ENCODE assay signal across 15 cellular contexts in the genomic region with DNA sequence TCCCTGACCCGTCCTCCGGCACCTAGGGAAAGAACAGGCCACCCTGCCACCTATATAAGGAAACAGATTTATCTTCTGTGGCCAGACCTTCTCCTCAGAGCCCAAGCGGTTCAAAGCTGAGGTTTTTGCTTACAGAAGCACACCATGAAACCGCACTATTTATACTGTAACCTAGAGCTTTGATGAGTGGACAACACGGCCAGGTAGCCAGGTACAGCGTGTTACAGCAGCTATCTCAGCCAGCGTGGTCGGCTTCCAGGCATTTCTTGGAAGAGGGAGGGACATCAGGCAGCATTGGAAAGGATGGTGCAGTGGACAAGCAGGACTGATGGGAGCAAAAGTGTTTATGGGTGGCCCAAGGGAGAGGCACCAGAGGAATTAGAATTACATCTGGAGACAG. TPM values are rescaled to one million over a fixed set of nuclear protein-coding genes. Genes with fewer than 3 reads are reported as not detected.
DNase-seq lines count a peak whose midpoint lies in the region; ATAC-seq and TF ChIP-seq lines count a peak whose summit lies in the region.
"Had no signal": no experiment of that assay in that cellular context is flagged by ENCODE, and none has a peak within 500 bp of the region (broad histone marks: within the 10 kb centered on the region; RNA-seq: fewer than 3 reads in every experiment).

No MANE protein-coding gene starts in this region.

- TF ChIP-seq CTCF in RWPE1 (conservative IDR thresholded peaks at IDR 0.05; ENCODE audit: low read depth), result no peak
- TF ChIP-seq CTCF in chondrocyte (IDR thresholded peaks at IDR 0.05), result no peak
- no peak for TF ChIP-seq CTCF in spleen (IDR thresholded peaks at IDR 0.05 in 8 of 11, conservative IDR thresholded peaks at IDR 0.05 in 3 of 11)
- no peak for TF ChIP-seq CTCF in Peyer's patch (IDR thresholded peaks at IDR 0.05)

- no peak overlapping the region for H2AFZ ChIP-seq in mesenchymal stem cell (ENCODE audit: low read depth, low read length)

- no peak overlapping the region for H3K27ac Mint-ChIP-seq in chondrocyte (ENCODE audit: unreplicated experiment)
- H3K27ac Mint-ChIP-seq: B cell; CD4-positive, alpha-beta T cell had no signal

- no peak overlapping the region for H3K4ac ChIP-seq in mesenchymal stem cell (ENCODE audit: low read depth in 1 of 2, low read length in 2 of 2)

- H3K4me2 ChIP-seq in mesenchymal stem cell (ENCODE audit: low read length, poor library complexity, severe bottlenecking), result no peak overlapping the region

- intact Hi-C loops in spleen (cut with DNase I; ENCODE audit: low total_unique reads), result no loop called here

- peaks cover 8% of the 10 kb centered on the region for H3K79me1 ChIP-seq in mesenchymal stem cell (replicated peaks; ENCODE audit: low read length, poor library complexity, severe bottlenecking)

- H4K91ac ChIP-seq in mesenchymal stem cell (ENCODE audit: low read length), result no peak overlapping the region

- POLR2A ChIA-PET in RWPE1 (lab: Yijun Ruan, JAX; ENCODE audit: low non-redundant PET), result no interaction called here

- no peak overlapping the region for H2BK12ac ChIP-seq in mesenchymal stem cell (ENCODE audit: low read length in 2 of 2)

- H3K9ac ChIP-seq in mesenchymal stem cell (ENCODE audit: low read length), result no peak overlapping the region

- H3K36me3 Mint-ChIP-seq in chondrocyte (ENCODE audit: low read depth), result peaks cover 18% of the 10 kb centered on the region

- H3K4me3 Mint-ChIP-seq in chondrocyte (ENCODE audit: unreplicated experiment), result no peak overlapping the region
- H3K4me3 Mint-ChIP-seq: B cell; CD4-positive, alpha-beta T cell had no signal

- H3K4me3 ChIP-seq in mesenchymal stem cell (ENCODE audit: insufficient read depth in 1 of 2, low read depth in 1 of 2, low read length in 2 of 2), result no peak overlapping the region
- no peak overlapping the region for H3K4me3 ChIP-seq in spleen
- no peak overlapping the region for H3K4me3 ChIP-seq in Peyer's patch

- H3K27me3 Mint-ChIP-seq in chondrocyte (ENCODE audit: low read depth), result no peaks in the 10 kb centered on the region
- H3K27me3 Mint-ChIP-seq: B cell; CD4-positive, alpha-beta T cell had no signal

- no peak for DNase-seq in RWPE1 (ENCODE audit: low spot score)
- peak; percentile 30 for DNase-seq in chondrocyte (ENCODE audit: low spot score)
- no peak for DNase-seq in mesenchymal stem cell
- DNase-seq in spleen, result peak; percentile 16
- no peak for DNase-seq in medulla oblongata (ENCODE audit: extremely low spot score)
- DNase-seq in Peyer's patch, result no peak
- no peak for DNase-seq in middle frontal gyrus (ENCODE audit: extremely low spot score, low spot score)
- DNase-seq: C1 segment of cervical spinal cord; Calu3; CD4-positive, alpha-beta T cell; DMS79 had no signal

- no peaks in the 10 kb centered on the region for H3K4me1 Mint-ChIP-seq in chondrocyte (ENCODE audit: low read depth)
- H3K4me1 Mint-ChIP-seq: B cell had no signal

- H3K36me3 ChIP-seq in mesenchymal stem cell (ENCODE audit: control insufficient read depth in 1 of 2, insufficient read depth in 2 of 2, low read depth in 1 of 2, low read length in 2 of 2) (peaks cover 44 to 45% of the 10 kb centered on the region in 2 experiments), spleen (peaks cover 0 to 80% (median 6%) of the 10 kb centered on the region in 6 donors), Peyer's patch (no peaks in the 10 kb centered on the region)

- no peak for ATAC-seq in GM19328 (IDR thresholded peaks at IDR 0.05; ENCODE audit: unreplicated experiment)
- ATAC-seq: HCT116 had no signal

- no peak overlapping the region for H2BK15ac ChIP-seq in mesenchymal stem cell (ENCODE audit: low read depth, poor library complexity, severe bottlenecking)

- peak overlapping the region; percentile 30 for H2AK5ac ChIP-seq in mesenchymal stem cell (ENCODE audit: low read length, severe bottlenecking)

- H3K27ac ChIP-seq in RWPE1 (peak overlapping the region; percentile 13; the same call in 1 of the 2 replicates), mesenchymal stem cell (ENCODE audit: low read length, poor library complexity, severe bottlenecking) (no peak overlapping the region), spleen (no peak overlapping the region), Peyer's patch (no peak overlapping the region)
- H3K27ac ChIP-seq: HL-60 had no signal

- no peak overlapping the region for H3K14ac ChIP-seq in mesenchymal stem cell (ENCODE audit: low read length in 2 of 2)

- H3K4me1 ChIP-seq in mesenchymal stem cell (ENCODE audit: control insufficient read depth, insufficient read depth, low read depth, low read length) (peaks cover 9% of the 10 kb centered on the region), spleen (no peaks in the 10 kb centered on the region), Peyer's patch (no peaks in the 10 kb centered on the region)

- no peak overlapping the region for H2BK5ac ChIP-seq in mesenchymal stem cell (ENCODE audit: low read depth, low read length, poor library complexity, severe bottlenecking)

- no peaks in the 10 kb centered on the region for H3K9me3 Mint-ChIP-seq in chondrocyte (ENCODE audit: low read depth)
- H3K9me3 Mint-ChIP-seq: CD4-positive, alpha-beta T cell had no signal

- no peak overlapping the region for H2BK120ac ChIP-seq in mesenchymal stem cell (ENCODE audit: low read depth, low read length)

- H3K9me3 ChIP-seq in mesenchymal stem cell (ENCODE audit: control insufficient read depth, low read length) (no peaks in the 10 kb centered on the region), spleen (no peaks in the 10 kb centered on the region), Peyer's patch (no peaks in the 10 kb centered on the region)

- H3K23ac ChIP-seq in mesenchymal stem cell (ENCODE audit: low read length in 2 of 2), result no peak overlapping the region

- H3K18ac ChIP-seq in mesenchymal stem cell (ENCODE audit: low read depth in 1 of 2, low read length in 2 of 2), result no peak overlapping the region

- no peak overlapping the region for H4K8ac ChIP-seq in mesenchymal stem cell (ENCODE audit: low read length)

- no peak for TF ChIP-seq POLR2A in spleen (IDR thresholded peaks at IDR 0.05)
- TF ChIP-seq POLR2A in Peyer's patch (IDR thresholded peaks at IDR 0.05), result no peak

- WGBS in mesenchymal stem cell, result 91% methylated on average over 8 of the region's 8 CpGs
- 80 to 91% (median 89%) methylated on average over 8 of the region's 8 CpGs for WGBS in spleen, 5 donors

- CTCF ChIA-PET in RWPE1 (lab: Yijun Ruan, JAX), result interaction anchor here (0.6 kb wide), 2 partner anchors 249 to 431 kb away, joined by 3 read pairs; no protein-coding TSS in a partner anchor

- H3K27me3 ChIP-seq in mesenchymal stem cell (ENCODE audit: control insufficient read depth in 1 of 2, insufficient read depth in 1 of 2, low read length in 2 of 2) (no peaks in the 10 kb centered on the region), spleen (replicated peaks in 1 of 7) (no peaks in the 10 kb centered on the region), Peyer's patch (no peaks in the 10 kb centered on the region)

RNA-seq across cellular contexts. Expression of a gene that starts 34.4 kb away (rescaled TPM):
- total RNA-seq in chondrocyte (29.9 to 45.6 TPM (median 40.3 TPM) in 3 replicates), spleen (10 to 100 TPM; 54.1 to 98.4 (median 64.7) TPM), Peyer's patch (10 to 100 TPM in 2 of 4 donors, 1 to 10 TPM in 1, under 1 TPM in 1; 0.18 to 53.6 (median 11.2) TPM)
- polyA plus RNA-seq in mesenchymal stem cell (2013, experiment 1 of 2), result 28.7 TPM
- polyA plus RNA-seq in mesenchymal stem cell (2013, experiment 2 of 2), result 28.3 TPM
- 10 to 100 TPM in 1 of 3 donors, 1 to 10 TPM in 2; 6.6 to 16.0 (median 6.7) TPM for polyA plus RNA-seq in spleen

Comparison
In these comparisons a context has a peak if more than half of its experiments do, and no peak if none do; other contexts are left out.
1. DNase-seq: peak in chondrocyte (single experiment) and spleen (single experiment); none in RWPE1 (single experiment), mesenchymal stem cell (single experiment), medulla oblongata (single experiment), Peyer's patch (0 of 3) and middle frontal gyrus (single experiment).